ENCODE assay signal across 1 cellular context in genomic region chr10:640673-641045, GRCh38.
TF ChIP-seq lines count a peak whose summit lies in the region.

No MANE protein-coding gene starts in this region.

TF ChIP-seq in SK-N-SH, 30 proteins besides CTCF, POLR2A, EP300 and RAD21 (continued from another document):
- TF ChIP-seq PBX3 (IDR thresholded peaks at IDR 0.05) (no peak), IRF3 (IDR thresholded peaks at IDR 0.05; ENCODE audit: low read depth, low read length) (no peak), MEF2A (IDR thresholded peaks at IDR 0.05; ENCODE audit: borderline replicate concordance, low read depth) (no peak), CHD2 (IDR thresholded peaks at IDR 0.05; ENCODE audit: low read length, partially characterized antibody) (no peak), TCF12 (IDR thresholded peaks at IDR 0.05) (no peak), GABPA (IDR thresholded peaks at IDR 0.05; ENCODE audit: low read depth) (no peak), MAX (IDR thresholded peaks at IDR 0.05; ENCODE audit: low read depth) (no peak), MXI1 (IDR thresholded peaks at IDR 0.05; ENCODE audit: low read depth, low read length) (no peak), TEAD4 (IDR thresholded peaks at IDR 0.05; ENCODE audit: borderline replicate concordance, insufficient read depth) (no peak), REST (IDR thresholded peaks at IDR 0.05; ENCODE audit: low read depth, low read length) (no peak), RCOR1 (IDR thresholded peaks at IDR 0.05; ENCODE audit: low read length) (no peak), NFIC (IDR thresholded peaks at IDR 0.05; ENCODE audit: borderline replicate concordance) (no peak)
